ENCODE assay signal across 8 cellular contexts in the genomic region with DNA sequence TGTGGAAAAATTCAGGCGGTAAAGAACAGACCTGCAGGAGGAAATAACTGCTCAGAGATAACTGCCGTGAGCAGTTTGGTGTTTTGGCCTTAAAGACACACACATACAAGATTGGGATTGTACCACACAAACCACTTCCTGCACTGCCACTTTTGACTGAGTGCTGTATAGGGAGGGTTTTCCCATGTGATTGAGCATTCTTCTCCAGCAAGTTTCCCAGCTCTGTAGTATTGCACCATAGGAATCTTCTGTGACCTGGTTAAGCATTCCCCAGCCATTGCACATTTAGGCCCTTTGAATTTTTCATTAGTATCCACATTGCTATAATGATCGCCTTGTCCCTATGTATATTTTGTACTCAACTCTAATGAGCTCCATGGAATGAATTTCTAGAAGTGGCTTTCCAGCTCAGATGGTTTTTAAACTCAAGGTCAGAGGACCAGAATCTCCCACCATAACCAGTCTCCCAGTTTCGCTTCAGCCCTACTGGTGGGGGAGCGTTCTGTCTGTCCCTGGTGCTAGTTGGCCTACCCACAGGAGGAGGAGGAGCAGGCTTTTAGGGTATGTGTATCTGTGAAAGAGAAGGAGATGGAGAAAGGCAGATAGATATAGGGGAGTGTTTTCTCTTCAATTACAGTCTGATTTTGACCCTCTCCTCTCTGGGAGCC. TPM values are rescaled to one million over a fixed set of nuclear protein-coding genes. Genes with fewer than 3 reads are reported as not detected.
DNase-seq lines count a peak whose midpoint lies in the region; ATAC-seq and TF ChIP-seq lines count a peak whose summit lies in the region.

No MANE protein-coding gene starts in this region.

- H3K4me1 ChIP-seq in Karpas-422 (ENCODE audit: low read length) (peaks cover 52% of the 10 kb centered on the region), mucosa of descending colon (ENCODE audit: low read depth) (no peaks in the 10 kb centered on the region), SJCRH30 (peaks cover 11% of the 10 kb centered on the region; the same call in 1 of the 2 replicates), right cardiac atrium (ENCODE audit: control insufficient read depth, insufficient read depth, low read length) (no peaks in the 10 kb centered on the region)

- H3K27ac ChIP-seq in Karpas-422 (ENCODE audit: low read length) = peak overlapping the region; percentile 1; the same call in 1 of the 2 replicates
- H3K27ac ChIP-seq in SJCRH30 = no peak overlapping the region; the same call in 1 of the 2 replicates
- H3K27ac ChIP-seq in right cardiac atrium (ENCODE audit: low read length) = no peak overlapping the region

- ATAC-seq in mucosa of descending colon = peak; percentile 70
- no peak for ATAC-seq in right cardiac atrium

- H3K27me3 Mint-ChIP-seq in activated naive CD4-positive, alpha-beta T cell treated with anti-CD3 and anti-CD28 coated beads for 36 hours (ENCODE audit: low read depth) = no peaks in the 10 kb centered on the region

- no peaks in the 10 kb centered on the region for H3K9me3 Mint-ChIP-seq in activated naive CD4-positive, alpha-beta T cell treated with anti-CD3 and anti-CD28 coated beads for 36 hours

- H3K9me2 ChIP-seq in Karpas-422 (replicated peaks; ENCODE audit: insufficient read depth, low read length) = no peaks in the 10 kb centered on the region

- H3K36me3 ChIP-seq in Karpas-422 (ENCODE audit: insufficient read depth, low read length) = no peaks in the 10 kb centered on the region
- H3K36me3 ChIP-seq in mucosa of descending colon (ENCODE audit: low read depth) = no peaks in the 10 kb centered on the region
- H3K36me3 ChIP-seq in SJCRH30 = peaks cover 33% of the 10 kb centered on the region

- no peak overlapping the region for H3K4me2 ChIP-seq in Karpas-422 (ENCODE audit: low read depth, low read length, poor library complexity, severe bottlenecking)

- intact Hi-C loops in activated naive CD4-positive, alpha-beta T cell treated with anti-CD3 and anti-CD28 coated beads for 36 hours (cut with micrococcal nuclease) = loop anchor here (1.0 to 2.0 kb wide), 2 partner anchors 23 to 706 kb away; no protein-coding TSS in a partner anchor
- intact Hi-C loops in mucosa of descending colon (cut with DNase I, micrococcal nuclease) (no loop called here), right cardiac atrium (cut with DNase I) (no loop called here)

- H3K27me3 ChIP-seq in Karpas-422 (ENCODE audit: low read length) (no peaks in the 10 kb centered on the region), SJCRH30 (no peaks in the 10 kb centered on the region), right cardiac atrium (ENCODE audit: control insufficient read depth, insufficient read depth) (no peaks in the 10 kb centered on the region)

- no peak overlapping the region for H2AFZ ChIP-seq in Karpas-422 (ENCODE audit: low read length)

- H4K20me1 ChIP-seq in Karpas-422 (ENCODE audit: insufficient read depth, low read depth, low read length) = no peaks in the 10 kb centered on the region

- H3K27ac Mint-ChIP-seq in activated naive CD4-positive, alpha-beta T cell treated with anti-CD3 and anti-CD28 coated beads for 36 hours = peak overlapping the region; percentile 96

- H3K9ac ChIP-seq in Karpas-422 (ENCODE audit: low read length) = no peak overlapping the region

- peaks cover 6% of the 10 kb centered on the region; the same call in 1 of the 2 replicates for H3K79me2 ChIP-seq in Karpas-422 (ENCODE audit: low read length)

- no peak overlapping the region for H3K4me3 ChIP-seq in Karpas-422 (ENCODE audit: low read length)
- no peak overlapping the region for H3K4me3 ChIP-seq in mucosa of descending colon
- no peak overlapping the region for H3K4me3 ChIP-seq in SJCRH30
- no peak overlapping the region for H3K4me3 ChIP-seq in right cardiac atrium (ENCODE audit: low read length)

- peak; percentile 84 for DNase-seq in activated naive CD4-positive, alpha-beta T cell treated with anti-CD3 and anti-CD28 coated beads for 36 hours
- no peak for DNase-seq in activated naive CD4-positive, alpha-beta T cell (lab: John Stamatoyannopoulos, UW)
- no peak for DNase-seq in Karpas-422
- DNase-seq in amniotic epithelial cell (ENCODE audit: low read depth) = peak; percentile 100
- DNase-seq in mucosa of descending colon = no peak
- no peak for DNase-seq in NCI-H1105 treated with DMSO at 0.1 percent for 48 hours (lab: John Stamatoyannopoulos, UW)
- no peak for DNase-seq in SJCRH30
- DNase-seq in right cardiac atrium = no peak

- CTCF ChIA-PET in activated naive CD4-positive, alpha-beta T cell treated with anti-CD3 and anti-CD28 coated beads for 36 hours (lab: Charles Lee) = interaction anchor here (1.4 to 2.0 kb wide), 4 partner anchors 11 to 47 kb away, joined by 5 to 8 read pairs (median 7); no protein-coding TSS in a partner anchor

- WGBS in right cardiac atrium = 80% methylated on average over 5 of the region's 5 CpGs

- H3K9me3 ChIP-seq in Karpas-422 (ENCODE audit: low read length) = no peaks in the 10 kb centered on the region
- no peaks in the 10 kb centered on the region for H3K9me3 ChIP-seq in mucosa of descending colon
- no peaks in the 10 kb centered on the region for H3K9me3 ChIP-seq in SJCRH30 (replicated peaks)
- no peaks in the 10 kb centered on the region for H3K9me3 ChIP-seq in right cardiac atrium (ENCODE audit: control insufficient read depth, low read length)

- peaks cover 93% of the 10 kb centered on the region for H3K4me1 Mint-ChIP-seq in activated naive CD4-positive, alpha-beta T cell treated with anti-CD3 and anti-CD28 coated beads for 36 hours (ENCODE audit: low read depth)

- H3K36me3 Mint-ChIP-seq in activated naive CD4-positive, alpha-beta T cell treated with anti-CD3 and anti-CD28 coated beads for 36 hours (ENCODE audit: low read depth) = peaks cover 26% of the 10 kb centered on the region

- TF ChIP-seq CTCF in mucosa of descending colon (IDR thresholded peaks at IDR 0.05) = no peak

- peak overlapping the region; percentile 68 for H3K4me3 Mint-ChIP-seq in activated naive CD4-positive, alpha-beta T cell treated with anti-CD3 and anti-CD28 coated beads for 36 hours

RNA-seq across cellular contexts. Expression of a gene that starts 9.3 kb away (rescaled TPM):
- total RNA-seq in activated naive CD4-positive, alpha-beta T cell treated with anti-CD3 and anti-CD28 coated beads for 36 hours = 100 to 1,000 TPM; 140 to 141 TPM
- total RNA-seq in Karpas-422 (2014; rRNA removed; shearing (Covaris generic); ENCODE audit: low replicate concordance) = 22.2 and 39.5 TPM in 2 replicates
- total RNA-seq in mucosa of descending colon (10 to 100 TPM; 27.2 to 43.2 (median 29.6) TPM), right cardiac atrium (10 to 100 TPM; 16.7 to 33.6 (median 27.3) TPM)
- total RNA-seq in SJCRH30 (2014; rRNA removed; shearing (Covaris generic)) = 81.8 and 90.6 TPM in 2 replicates
- polyA plus RNA-seq in right cardiac atrium = 23.8 TPM

Comparison
In these comparisons a context has a peak if more than half of its experiments do, and no peak if none do; other contexts are left out.
1. DNase-seq: peak in activated naive CD4-positive, alpha-beta T cell treated with anti-CD3 and anti-CD28 coated beads for 36 hours (single experiment) and amniotic epithelial cell (single experiment); none in activated naive CD4-positive, alpha-beta T cell (0 of 4), Karpas-422 (single experiment), mucosa of descending colon (0 of 3), NCI-H1105 treated with DMSO at 0.1 percent for 48 hours (single experiment), SJCRH30 (0 of 2) and right cardiac atrium (0 of 3).